Comparison of ENCODE assay signal across 3 cellular contexts in genomic region chr11:101600948-101601347, GRCh38. TPM values are rescaled to one million over a fixed set of nuclear protein-coding genes. Genes with fewer than 3 reads are reported as not detected.
"Had no signal": no experiment of that assay in that cellular context is flagged by ENCODE, and none has a peak within 500 bp of the region (broad histone marks: within the 10 kb centered on the region; RNA-seq: fewer than 3 reads in every experiment).

No MANE protein-coding gene starts in this region.

- DNase-seq: GDM1, GF-D8 had no signal

- ATAC-seq: GM12878 had no signal

- H3K4me3 ChIP-seq: GM12878 had no signal

RNA-seq across cellular contexts. Expression of gene TRPC6, which starts 17.1 kb away (rescaled TPM):
- total RNA-seq: GM12878 had no signal
- polyA plus RNA-seq: GM12878 had no signal
